1 cellular context compared by ENCODE assay signal in genomic region chr2:149587220-149587949, GRCh38.
TF ChIP-seq lines count a peak whose summit lies in the region.

Gene MMADHC, minus strand, starts transcription at chr2:149587775. Its CDS starts 678 bp downstream, at chr2:149587097.

TF ChIP-seq in WTC11, 78 proteins besides CTCF, POLR2A, EP300 and RAD21 (continued from another document):
- TF ChIP-seq ERG (CRISPR knock-in tag; IDR thresholded peaks at IDR 0.05) (no peak), ZNF219 (CRISPR knock-in tag; IDR thresholded peaks at IDR 0.05; ENCODE audit: borderline replicate concordance) (no peak), NFATC4 (CRISPR knock-in tag; IDR thresholded peaks at IDR 0.05) (no peak), SP1 (CRISPR knock-in tag; conservative IDR thresholded peaks at IDR 0.05) (0 out of 2 replicates have a peak, but pooled peaks have one; percentile 30), NR1H2 (CRISPR knock-in tag; IDR thresholded peaks at IDR 0.05) (no peak), ELF4 (CRISPR knock-in tag; IDR thresholded peaks at IDR 0.05; ENCODE audit: low read depth) (no peak), GABPB1 (CRISPR knock-in tag; IDR thresholded peaks at IDR 0.05) (peak; percentile 61)
TF ChIP-seq in WTC11: peak in this region for 8.
